ENCODE assay signal across 8 cellular contexts in genomic region chr15:62066663-62067447, GRCh38. TPM values are rescaled to one million over a fixed set of nuclear protein-coding genes. Genes with fewer than 3 reads are reported as not detected.
DNase-seq lines count a peak whose midpoint lies in the region; ATAC-seq and TF ChIP-seq lines count a peak whose summit lies in the region.

Gene C2CD4A (plus strand): TSS chr15:62066977. CDS start chr15:62067614, 637 bp downstream.

- peak within 1 kb of the TSS; percentile 53 to 72 (median 62) for H3K4me3 ChIP-seq in BLaER1 treated with 17β-estradiol and CSF1 and Interleukin-3, amounts not matched to agents 10 nM and 100 nM
- H3K4me3 ChIP-seq in HEK293 (ENCODE audit: low read depth, low read length): peak within 1 kb of the TSS; percentile 22
- H3K4me3 ChIP-seq in fibroblast of lung (replicated peaks in 1 of 4; ENCODE audit: control extremely low read depth in 1 of 4, insufficient read depth in 1 of 4, low read depth in 3 of 4, low read length in 4 of 4): peak within 1 kb of the TSS; percentile 10 to 41 (median 28)

- peak within 1 kb of the TSS; percentile 21 for H2AFZ ChIP-seq in fibroblast of lung (ENCODE audit: low read length)

- H4K20me1 ChIP-seq in BLaER1 treated with 17β-estradiol and CSF1 and Interleukin-3, amounts not matched to agents 10 nM and 100 nM: peaks cover 0 to 26% (median 13%) of the 10 kb centered on the region in 11 experiments; a peak in 13 of 22 replicates
- no peaks in the 10 kb centered on the region for H4K20me1 ChIP-seq in fibroblast of lung (ENCODE audit: control insufficient read depth, extremely low read depth, insufficient read depth, low read length)

- peak within 1 kb of the TSS in 3 of 11 experiments; percentile 62 to 80 (median 79); a peak in 4 of 22 replicates for H3K9ac ChIP-seq in BLaER1 treated with 17β-estradiol and CSF1 and Interleukin-3, amounts not matched to agents 10 nM and 100 nM
- H3K9ac ChIP-seq in fibroblast of lung (ENCODE audit: insufficient read depth, low read length): no peak within 1 kb of the TSS

- peak; percentile 68 for TF ChIP-seq CTCF in HEK293 (tag by site-specific recombination; IDR thresholded peaks at IDR 0.05)
- peak in 1 of 2 donors; percentile 10 for TF ChIP-seq CTCF in fibroblast of lung (conservative IDR thresholded peaks at IDR 0.05 in 1 of 2, IDR thresholded peaks at IDR 0.05 in 1 of 2; ENCODE audit: low read depth in 1 of 2, low read length in 2 of 2)
- TF ChIP-seq CTCF in natural killer cell (IDR thresholded peaks at IDR 0.05): no peak

- peaks cover 0 to 4% (median 0%) of the 10 kb centered on the region in 11 experiments; a peak in 1 of 22 replicates for H3K9me3 ChIP-seq in BLaER1 treated with 17β-estradiol and CSF1 and Interleukin-3, amounts not matched to agents 10 nM and 100 nM (replicated peaks in 1 of 11)
- H3K9me3 ChIP-seq in HEK293 (ENCODE audit: control insufficient read depth, insufficient read depth, low read depth, low read length) (no peaks in the 10 kb centered on the region), fibroblast of lung (ENCODE audit: control insufficient read depth, insufficient read depth, low read depth, low read length) (no peaks in the 10 kb centered on the region)

- intact Hi-C loops in natural killer cell (cut with micrococcal nuclease): no loop called here

- peaks cover 22 to 25% of the 10 kb centered on the region in 2 donors for H3K4me1 Mint-ChIP-seq in natural killer cell
- H3K4me1 Mint-ChIP-seq in stimulated activated naive CD8-positive, alpha-beta T cell treated with anti-CD3 and anti-CD28 coated beads, Interleukin-15, Interleukin-2, amounts not matched to agents 100 ng/mL and 50 ng/mL, for 24 hours (ENCODE audit: low read depth): peaks cover 34% of the 10 kb centered on the region

- peak within 1 kb of the TSS; percentile 90 for H3K4me3 Mint-ChIP-seq in natural killer cell
- H3K4me3 Mint-ChIP-seq in stimulated activated naive CD8-positive, alpha-beta T cell treated with anti-CD3 and anti-CD28 coated beads, Interleukin-15, Interleukin-2, amounts not matched to agents 100 ng/mL and 50 ng/mL, for 24 hours: peak within 1 kb of the TSS; percentile 91

- CTCF ChIA-PET in HEK293 (lab: Yijun Ruan, JAX): interaction anchor here (0.5 to 2.6 kb wide), 4 partner anchors 23 to 1587 kb away, joined by 3 to 6 read pairs (median 3); no protein-coding TSS in a partner anchor

- ATAC-seq in natural killer cell: peak; percentile 63 to 67 (median 63)
- ATAC-seq in HG02798 (IDR thresholded peaks at IDR 0.05; ENCODE audit: poor library complexity, unreplicated experiment): no peak

- DNase-seq in NCI-H82 (lab: John Stamatoyannopoulos, UW) (peak; percentile 79), activated T-helper 1 cell treated with Interleukin-2 at 50 U/mL for 16 hours (ENCODE audit: low read depth) (peak; percentile 36), fibroblast of lung (ENCODE audit: low read depth in 2 of 2) (peak; percentile 41 to 68), natural killer cell (peak; percentile 39)

- POLR2A ChIA-PET in HEK293 (lab: Yijun Ruan, JAX): interaction anchor here (1.4 kb wide), 1 partner anchor 9 kb away, joined by 3 read pairs; no protein-coding TSS in a partner anchor

- no peaks in the 10 kb centered on the region for H3K79me2 ChIP-seq in fibroblast of lung (ENCODE audit: control insufficient read depth, insufficient read depth, low read length)

- H3K27me3 Mint-ChIP-seq in natural killer cell (ENCODE audit: low read depth in 2 of 2): peaks cover 30 to 48% of the 10 kb centered on the region in 2 donors
- H3K27me3 Mint-ChIP-seq in stimulated activated naive CD8-positive, alpha-beta T cell treated with anti-CD3 and anti-CD28 coated beads, Interleukin-15, Interleukin-2, amounts not matched to agents 100 ng/mL and 50 ng/mL, for 24 hours: peaks cover 36% of the 10 kb centered on the region

- H3K4me1 ChIP-seq in BLaER1 treated with 17β-estradiol and CSF1 and Interleukin-3, amounts not matched to agents 10 nM and 100 nM: peaks cover 18 to 42% (median 21%) of the 10 kb centered on the region in 10 experiments; a peak in 19 of 20 replicates
- no peaks in the 10 kb centered on the region for H3K4me1 ChIP-seq in HEK293 (ENCODE audit: control insufficient read depth, insufficient read depth, low read length)
- H3K4me1 ChIP-seq in fibroblast of lung (ENCODE audit: control insufficient read depth, extremely low read depth, insufficient read depth, low read length): no peaks in the 10 kb centered on the region

- H3K4me2 ChIP-seq in BLaER1 treated with 17β-estradiol and CSF1 and Interleukin-3, amounts not matched to agents 10 nM and 100 nM: peak within 1 kb of the TSS; percentile 82 to 94 (median 89)
- peak within 1 kb of the TSS; percentile 62 for H3K4me2 ChIP-seq in fibroblast of lung (ENCODE audit: extremely low read depth, insufficient read depth, low read length)

- no peaks in the 10 kb centered on the region for H3K36me3 ChIP-seq in BLaER1 treated with 17β-estradiol and CSF1 and Interleukin-3, amounts not matched to agents 10 nM and 100 nM
- no peaks in the 10 kb centered on the region for H3K36me3 ChIP-seq in HEK293 (ENCODE audit: control insufficient read depth in 2 of 2, insufficient read depth in 1 of 2, low read length in 2 of 2)
- H3K36me3 ChIP-seq in fibroblast of lung (ENCODE audit: control insufficient read depth, insufficient read depth, low read length): no peaks in the 10 kb centered on the region

- H3K27ac ChIP-seq in BLaER1 treated with 17β-estradiol and CSF1 and Interleukin-3, amounts not matched to agents 10 nM and 100 nM: peak within 1 kb of the TSS in 1 of 11 experiments; percentile 72; a peak in 3 of 22 replicates
- H3K27ac ChIP-seq in HEK293 (ENCODE audit: extremely low read depth, low read depth, low read length) (peak within 1 kb of the TSS; percentile 41; the same call in 1 of the 2 replicates), fibroblast of lung (ENCODE audit: insufficient read depth, low read length) (no peak within 1 kb of the TSS)

- no peaks in the 10 kb centered on the region for H3K9me3 Mint-ChIP-seq in natural killer cell
- H3K9me3 Mint-ChIP-seq in stimulated activated naive CD8-positive, alpha-beta T cell treated with anti-CD3 and anti-CD28 coated beads, Interleukin-15, Interleukin-2, amounts not matched to agents 100 ng/mL and 50 ng/mL, for 24 hours: no peaks in the 10 kb centered on the region

- H3K27me3 ChIP-seq in BLaER1 treated with 17β-estradiol and CSF1 and Interleukin-3, amounts not matched to agents 10 nM and 100 nM: peaks cover 62 to 91% (median 83%) of the 10 kb centered on the region in 11 experiments
- H3K27me3 ChIP-seq in fibroblast of lung (ENCODE audit: control insufficient read depth, insufficient read depth, low read length): peaks cover 21% of the 10 kb centered on the region

- H3K36me3 Mint-ChIP-seq in natural killer cell: peaks cover 6% of the 10 kb centered on the region
- no peaks in the 10 kb centered on the region for H3K36me3 Mint-ChIP-seq in stimulated activated naive CD8-positive, alpha-beta T cell treated with anti-CD3 and anti-CD28 coated beads, Interleukin-15, Interleukin-2, amounts not matched to agents 100 ng/mL and 50 ng/mL, for 24 hours (ENCODE audit: low read depth)

- peak within 1 kb of the TSS in 1 of 2 donors; percentile 72 for H3K27ac Mint-ChIP-seq in natural killer cell
- peak within 1 kb of the TSS; percentile 84 for H3K27ac Mint-ChIP-seq in stimulated activated naive CD8-positive, alpha-beta T cell treated with anti-CD3 and anti-CD28 coated beads, Interleukin-15, Interleukin-2, amounts not matched to agents 100 ng/mL and 50 ng/mL, for 24 hours

TF ChIP-seq in HEK293, 187 proteins besides CTCF, POLR2A, EP300 and RAD21 (continues in another document):
- no peak for TF ChIP-seq SETDB1 (IDR thresholded peaks at IDR 0.05; ENCODE audit: insufficient read length, low read length)
- TF ChIP-seq PRDM10 (tag by site-specific recombination; IDR thresholded peaks at IDR 0.05): peak; percentile 50; the same call in 1 of the 2 replicates
- no peak for TF ChIP-seq ZNF76 (tag by site-specific recombination; IDR thresholded peaks at IDR 0.05; ENCODE audit: borderline replicate concordance, low read depth)
- TF ChIP-seq ZNF768 (tag by site-specific recombination; IDR thresholded peaks at IDR 0.05): no peak

RNA-seq across cellular contexts. Expression of gene C2CD4A, which starts in this region (rescaled TPM):
- total RNA-seq in fibroblast of lung: not detected in 2 replicates
- polyA plus RNA-seq in fibroblast of lung: not detected in 2 replicates
- not detected in 2 replicates for polyA plus RNA-seq in fibroblast of lung (2012)
- not detected in 2 replicates for polyA minus RNA-seq in fibroblast of lung (ENCODE audit: low replicate concordance)
- total RNA-seq in natural killer cell: not detected

Comparison
In these comparisons a context has a peak if more than half of its experiments do, and no peak if none do; other contexts are left out.
1. Peak in DNase-seq, H3K4me3 ChIP-seq and H3K4me2 ChIP-seq in fibroblast of lung; RNA of the gene not detected or under 1 TPM.
2. Peak in DNase-seq and ATAC-seq in natural killer cell; RNA of the gene not detected or under 1 TPM.